8 cellular contexts compared by ENCODE assay signal in genomic region chr17:82241926-82242697, GRCh38. TPM values are rescaled to one million over a fixed set of nuclear protein-coding genes. Genes with fewer than 3 reads are reported as not detected.
DNase-seq lines count a peak whose midpoint lies in the region; ATAC-seq, FAIRE-seq and TF ChIP-seq lines count a peak whose summit lies in the region.

No MANE protein-coding gene starts in this region.

- intact Hi-C loops in activated naive CD4-positive, alpha-beta T cell treated with anti-CD3 and anti-CD28 coated beads for 36 hours (cut with micrococcal nuclease), result no loop called here
- intact Hi-C loops in vagina (cut with DNase I), result no loop called here

- peaks cover 49% of the 10 kb centered on the region for H3K36me3 ChIP-seq in bronchial epithelial cell (ENCODE audit: control insufficient read depth, insufficient read depth, low read length)
- peaks cover 55 to 69% of the 10 kb centered on the region in 2 donors for H3K36me3 ChIP-seq in mucosa of rectum (ENCODE audit: control insufficient read depth in 2 of 2, insufficient read depth in 2 of 2, low read length in 2 of 2)
- peaks cover 0 to 31% of the 10 kb centered on the region in 2 donors for H3K36me3 ChIP-seq in vagina

- no peaks in the 10 kb centered on the region for H3K9me3 ChIP-seq in mucosa of rectum (ENCODE audit: control insufficient read depth in 2 of 2, low read length in 2 of 2)
- H3K9me3 ChIP-seq in vagina, result no peaks in the 10 kb centered on the region

- H3K36me3 Mint-ChIP-seq in activated naive CD4-positive, alpha-beta T cell treated with anti-CD3 and anti-CD28 coated beads for 36 hours (ENCODE audit: low read depth), result peaks cover 26% of the 10 kb centered on the region

- H3K9me3 Mint-ChIP-seq in activated naive CD4-positive, alpha-beta T cell treated with anti-CD3 and anti-CD28 coated beads for 36 hours, result no peaks in the 10 kb centered on the region

- H3K27me3 Mint-ChIP-seq in activated naive CD4-positive, alpha-beta T cell treated with anti-CD3 and anti-CD28 coated beads for 36 hours (ENCODE audit: low read depth), result no peaks in the 10 kb centered on the region

- FAIRE-seq in bronchial epithelial cell (lab: Jason Lieb, UNC), result no peak

- peak overlapping the region in 1 of 2 donors; percentile 45 for H3K9ac ChIP-seq in mucosa of rectum (ENCODE audit: low read depth in 1 of 2, low read length in 2 of 2)

- H3K4me1 ChIP-seq in mucosa of rectum (ENCODE audit: control insufficient read depth in 2 of 2, insufficient read depth in 2 of 2, low read length in 2 of 2) (peaks cover 53 to 71% of the 10 kb centered on the region in 2 donors), vagina (peaks cover 95% of the 10 kb centered on the region)

- no peak for TF ChIP-seq POLR2A in vagina (IDR thresholded peaks at IDR 0.05)

- DNase-seq in activated naive CD4-positive, alpha-beta T cell treated with anti-CD3 and anti-CD28 coated beads for 36 hours, result no peak
- DNase-seq in activated naive CD4-positive, alpha-beta T cell (lab: John Stamatoyannopoulos, UW), result no peak
- peak; percentile 41 for DNase-seq in bronchial epithelial cell (ENCODE audit: low read depth)
- DNase-seq in vagina (ENCODE audit: extremely low spot score in 2 of 2), result no peak
- no peak for DNase-seq in activated T-cell treated with anti-CD3 and anti-CD28 coated beads, Interleukin-2, amount 50 U/mL, for 48 hours

- H3K27ac Mint-ChIP-seq in activated naive CD4-positive, alpha-beta T cell treated with anti-CD3 and anti-CD28 coated beads for 36 hours, result peak overlapping the region; percentile 84

- TF ChIP-seq CTCF in bronchial epithelial cell (IDR thresholded peaks at IDR 0.05; ENCODE audit: insufficient read depth, low read length, severe bottlenecking) (no peak), vagina (IDR thresholded peaks at IDR 0.05) (no peak)

- H3K27ac ChIP-seq in mucosa of rectum (ENCODE audit: low read depth in 2 of 2, low read length in 2 of 2) (peak overlapping the region; percentile 60 to 63), vagina (peak overlapping the region; percentile 85)

- no peaks in the 10 kb centered on the region for H3K27me3 ChIP-seq in bronchial epithelial cell (ENCODE audit: control insufficient read depth, insufficient read depth, low read length)
- no peaks in the 10 kb centered on the region for H3K27me3 ChIP-seq in mucosa of rectum (ENCODE audit: control insufficient read depth in 2 of 2, insufficient read depth in 2 of 2, low read length in 2 of 2)
- no peaks in the 10 kb centered on the region for H3K27me3 ChIP-seq in vagina

- H3K4me3 Mint-ChIP-seq in activated naive CD4-positive, alpha-beta T cell treated with anti-CD3 and anti-CD28 coated beads for 36 hours, result no peak overlapping the region

- H3K4me3 ChIP-seq in bronchial epithelial cell (ENCODE audit: low read depth, low read length), result no peak overlapping the region
- no peak overlapping the region for H3K4me3 ChIP-seq in mucosa of rectum (ENCODE audit: low read length in 2 of 2)
- peak overlapping the region in 1 of 2 donors; percentile 20 for H3K4me3 ChIP-seq in vagina

- H3K4me1 Mint-ChIP-seq in activated naive CD4-positive, alpha-beta T cell treated with anti-CD3 and anti-CD28 coated beads for 36 hours (ENCODE audit: low read depth), result peaks cover 43% of the 10 kb centered on the region

- CTCF ChIA-PET in activated naive CD4-positive, alpha-beta T cell treated with anti-CD3 and anti-CD28 coated beads for 36 hours (lab: Charles Lee), result interaction anchor here (0.9 to 1.5 kb wide), 2 partner anchors 22 to 36 kb away, joined by 3 read pairs; no protein-coding TSS in a partner anchor

- no peak for ATAC-seq in HG03571 (IDR thresholded peaks at IDR 0.05; ENCODE audit: unreplicated experiment)
- no peak for ATAC-seq in GM21619 (IDR thresholded peaks at IDR 0.05; ENCODE audit: unreplicated experiment)

RNA-seq across cellular contexts. Expression of gene SLC16A3, which starts 13.3 kb away (rescaled TPM):
- total RNA-seq in activated naive CD4-positive, alpha-beta T cell treated with anti-CD3 and anti-CD28 coated beads for 36 hours, result 10 to 100 TPM; 15.2 to 18.3 TPM
- total RNA-seq in bronchial epithelial cell, result 162 and 205 TPM in 2 replicates
- total RNA-seq in vagina, result 21.1 TPM

RNA-seq across cellular contexts. Expression of gene CCDC57, which starts 29.5 kb away (rescaled TPM):
- total RNA-seq in activated naive CD4-positive, alpha-beta T cell treated with anti-CD3 and anti-CD28 coated beads for 36 hours, result 10 to 100 TPM; 40.7 to 43.9 TPM
- total RNA-seq in bronchial epithelial cell (8.1 and 10.8 TPM in 2 replicates), vagina (26.5 TPM)

RNA-seq across cellular contexts. Expression of gene CSNK1D, which starts 31.4 kb away (rescaled TPM):
- 100 to 1,000 TPM in 1 of 2 experiments, 10 to 100 TPM in 1; 99.8 to 100 TPM for total RNA-seq in activated naive CD4-positive, alpha-beta T cell treated with anti-CD3 and anti-CD28 coated beads for 36 hours
- total RNA-seq in bronchial epithelial cell, result 64.9 and 72.4 TPM in 2 replicates
- 67.8 TPM for total RNA-seq in vagina
